Comparison of ENCODE assay signal across 1 cellular context in the genomic region with DNA sequence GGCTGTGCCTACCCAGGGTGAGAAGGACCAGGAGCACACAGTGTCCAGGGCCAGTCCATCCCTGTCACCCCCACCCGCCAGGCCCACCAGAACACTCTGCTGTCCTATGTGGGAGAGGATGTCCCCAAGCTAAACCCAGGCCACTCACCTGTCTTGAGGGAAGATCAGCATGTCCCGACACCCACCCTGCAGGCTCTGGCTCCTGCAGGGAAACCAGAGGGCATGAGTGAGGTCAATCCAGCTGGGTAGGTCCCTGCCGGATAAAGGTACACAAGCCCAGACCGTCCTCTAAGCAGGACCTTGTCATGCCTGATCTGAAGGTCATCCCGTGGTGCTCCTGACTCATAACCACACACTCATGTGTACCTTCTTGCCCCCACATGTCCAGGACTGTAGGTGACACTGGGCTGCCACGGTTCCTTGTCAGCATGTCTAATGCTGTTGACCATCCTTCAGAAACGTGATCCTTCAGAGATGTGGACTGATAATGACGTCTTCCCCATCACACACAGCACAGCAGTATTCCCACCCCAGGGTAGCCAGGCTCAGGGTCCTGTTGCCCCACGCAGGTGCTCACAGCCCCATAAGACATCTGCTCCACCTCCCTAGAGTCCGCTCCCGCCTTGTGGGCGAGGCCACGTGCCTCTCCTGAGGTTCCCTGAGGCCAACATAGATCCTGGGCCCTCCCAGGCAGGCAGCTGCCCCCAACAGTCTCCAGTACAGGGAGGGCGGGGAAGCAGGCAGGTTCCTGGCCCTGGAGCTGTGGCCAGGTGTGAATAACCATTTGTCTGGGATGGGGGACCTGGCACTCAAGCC.
A peak's percentile ranks its signal among the peaks of the same experiment; 100 is the strongest.
TF ChIP-seq lines count a peak whose summit lies in the region.

No MANE protein-coding gene starts in this region.

TF ChIP-seq in K562, 482 proteins besides CTCF, POLR2A, EP300 and RAD21 (continues in another document):
- TF ChIP-seq ZNF785 (CRISPR knock-in tag; IDR thresholded peaks at IDR 0.05) (0 out of 2 replicates have a peak, but pooled peaks have one; percentile 60), TAF7 (tag; IDR thresholded peaks at IDR 0.05) (peak; percentile 57; the same call in 1 of the 2 replicates), REST (CRISPR knock-in tag; IDR thresholded peaks at IDR 0.05; ENCODE audit: low read depth) (0 out of 2 replicates have a peak, but pooled peaks have one; percentile 38), PPARD (CRISPR knock-in tag; IDR thresholded peaks at IDR 0.05) (peak; percentile 20; the same call in 1 of the 2 replicates), SNRNP70 (optimal IDR thresholded peaks at IDR 0.05; ENCODE audit: low read depth, low read length) (no peak), ZKSCAN1 (IDR thresholded peaks at IDR 0.05; ENCODE audit: low read depth, low read length) (0 out of 2 replicates have a peak, but pooled peaks have one; percentile 30), ZNF696 (CRISPR knock-in tag; conservative IDR thresholded peaks at IDR 0.05) (no peak), TCF15 (CRISPR knock-in tag; IDR thresholded peaks at IDR 0.05) (peak; percentile 80), BHLHE40 (IDR thresholded peaks at IDR 0.05; ENCODE audit: low read length) (peak; percentile 94), ATF1 (CRISPR knock-in tag; IDR thresholded peaks at IDR 0.05) (no peak), ATF1 (tag; IDR thresholded peaks at IDR 0.05) (peak; percentile 77), HNRNPUL1 (IDR thresholded peaks at IDR 0.05; ENCODE audit: low read length) (no peak), MCM3 (IDR thresholded peaks at IDR 0.05) (no peak), HDAC2 (IDR thresholded peaks at IDR 0.05) (peak; percentile 36; the same call in 1 of the 2 replicates), RBFOX2 (IDR thresholded peaks at IDR 0.05; ENCODE audit: low read depth, low read length) (peak; percentile 38), KLF10 (CRISPR knock-in tag; IDR thresholded peaks at IDR 0.05) (no peak), ETS2 (tag; IDR thresholded peaks at IDR 0.05; ENCODE audit: borderline replicate concordance, poor library complexity, severe bottlenecking) (no peak), YY1 (IDR thresholded peaks at IDR 0.05; ENCODE audit: borderline replicate concordance in 1 of 3, control insufficient read depth in 1 of 3, extremely low read depth in 1 of 3, insufficient read depth in 3 of 3, insufficient read length in 1 of 3, insufficient replicate concordance in 2 of 3, low read depth in 1 of 3, low read length in 2 of 3) (peak in 1 of 3 experiments; percentile 3), RB1 (IDR thresholded peaks at IDR 0.05; ENCODE audit: low read depth) (no peak), CAMTA2 (CRISPR knock-in tag; conservative IDR thresholded peaks at IDR 0.05) (peak; percentile 92; the same call in 1 of the 2 replicates), ZNF274 (IDR thresholded peaks at IDR 0.05; ENCODE audit: borderline replicate concordance, low read depth, low read length) (no peak), SP2 (IDR thresholded peaks at IDR 0.05; ENCODE audit: extremely low read depth, low read depth, low read length, poor library complexity, severe bottlenecking) (no peak), FOXM1 (IDR thresholded peaks at IDR 0.05; ENCODE audit: low read depth) (no peak), FOXM1 (CRISPR knock-in tag; IDR thresholded peaks at IDR 0.05; ENCODE audit: low read depth) (no peak), FOXO4 (CRISPR knock-in tag; IDR thresholded peaks at IDR 0.05) (0 out of 2 replicates have a peak, but pooled peaks have one; percentile 30), HIVEP1 (CRISPR knock-in tag; IDR thresholded peaks at IDR 0.05) (no peak; the same call in 1 of the 2 replicates), ZBTB9 (CRISPR knock-in tag; IDR thresholded peaks at IDR 0.05) (0 out of 2 replicates have a peak, but pooled peaks have one; percentile 68), ARID4B (CRISPR knock-in tag; IDR thresholded peaks at IDR 0.05) (no peak), CBFA2T3 (IDR thresholded peaks at IDR 0.05) (peak; percentile 27; the same call in 1 of the 2 replicates), POLR2G (IDR thresholded peaks at IDR 0.05; ENCODE audit: low read depth, low read length) (0 out of 2 replicates have a peak, but pooled peaks have one; percentile 23), MTA1 (IDR thresholded peaks at IDR 0.05; ENCODE audit: borderline replicate concordance) (peak; percentile 62; the same call in 1 of the 2 replicates), TFE3 (CRISPR knock-in tag; IDR thresholded peaks at IDR 0.05) (no peak), CLOCK (CRISPR knock-in tag; IDR thresholded peaks at IDR 0.05; ENCODE audit: borderline replicate concordance) (0 out of 2 replicates have a peak, but pooled peaks have one; percentile 59), ARNT (IDR thresholded peaks at IDR 0.05) (no peak), MAZ (CRISPR knock-in tag; conservative IDR thresholded peaks at IDR 0.05 in 1 of 2, IDR thresholded peaks at IDR 0.05 in 1 of 2) (peak in 1 of 2 experiments; percentile 43; a peak in 1 of 4 replicates)
- TF ChIP-seq, protein P1, sequence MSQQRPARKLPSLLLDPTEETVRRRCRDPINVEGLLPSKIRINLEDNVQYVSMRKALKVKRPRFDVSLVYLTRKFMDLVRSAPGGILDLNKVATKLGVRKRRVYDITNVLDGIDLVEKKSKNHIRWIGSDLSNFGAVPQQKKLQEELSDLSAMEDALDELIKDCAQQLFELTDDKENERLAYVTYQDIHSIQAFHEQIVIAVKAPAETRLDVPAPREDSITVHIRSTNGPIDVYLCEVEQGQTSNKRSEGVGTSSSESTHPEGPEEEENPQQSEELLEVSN (IDR thresholded peaks at IDR 0.05; ENCODE audit: borderline replicate concordance in 1 of 2, extremely low read depth in 1 of 2, insufficient read depth in 1 of 2, insufficient read length in 1 of 2, low read depth in 1 of 2, low read length in 1 of 2, poor library complexity in 1 of 2, severe bottlenecking in 1 of 2) = peak; percentile 90 to 93
- TF ChIP-seq, protein P2, sequence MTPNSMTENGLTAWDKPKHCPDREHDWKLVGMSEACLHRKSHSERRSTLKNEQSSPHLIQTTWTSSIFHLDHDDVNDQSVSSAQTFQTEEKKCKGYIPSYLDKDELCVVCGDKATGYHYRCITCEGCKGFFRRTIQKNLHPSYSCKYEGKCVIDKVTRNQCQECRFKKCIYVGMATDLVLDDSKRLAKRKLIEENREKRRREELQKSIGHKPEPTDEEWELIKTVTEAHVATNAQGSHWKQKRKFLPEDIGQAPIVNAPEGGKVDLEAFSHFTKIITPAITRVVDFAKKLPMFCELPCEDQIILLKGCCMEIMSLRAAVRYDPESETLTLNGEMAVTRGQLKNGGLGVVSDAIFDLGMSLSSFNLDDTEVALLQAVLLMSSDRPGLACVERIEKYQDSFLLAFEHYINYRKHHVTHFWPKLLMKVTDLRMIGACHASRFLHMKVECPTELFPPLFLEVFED (CRISPR knock-in tag; conservative IDR thresholded peaks at IDR 0.05) = 0 out of 2 replicates have a peak, but pooled peaks have one; percentile 13
